ENCODE assay signal across 1 cellular context in genomic region chr1:93179886-93180722, GRCh38.
TF ChIP-seq lines count a peak whose summit lies in the region.

Gene TMED5, minus strand, starts transcription at chr1:93180413. Its CDS starts 171 bp downstream, at chr1:93180242.

TF ChIP-seq in HEK293, 187 proteins besides CTCF, POLR2A, EP300 and RAD21 (continued from another document and continues in another):
- no peak for TF ChIP-seq ZBTB49 (tag by site-specific recombination; IDR thresholded peaks at IDR 0.05; ENCODE audit: low read depth)
- TF ChIP-seq ZNF521 (tag by site-specific recombination; IDR thresholded peaks at IDR 0.05) = no peak
- peak; percentile 97 for TF ChIP-seq ZNF18 (tag by site-specific recombination; IDR thresholded peaks at IDR 0.05)
- peak; percentile 98 for TF ChIP-seq ZNF2 (tag by site-specific recombination; IDR thresholded peaks at IDR 0.05)
- TF ChIP-seq ZNF362 (tag by site-specific recombination; IDR thresholded peaks at IDR 0.05) = no peak
- TF ChIP-seq PRDM1 (tag by site-specific recombination; IDR thresholded peaks at IDR 0.05) = peak; percentile 39
- TF ChIP-seq, protein P1, sequence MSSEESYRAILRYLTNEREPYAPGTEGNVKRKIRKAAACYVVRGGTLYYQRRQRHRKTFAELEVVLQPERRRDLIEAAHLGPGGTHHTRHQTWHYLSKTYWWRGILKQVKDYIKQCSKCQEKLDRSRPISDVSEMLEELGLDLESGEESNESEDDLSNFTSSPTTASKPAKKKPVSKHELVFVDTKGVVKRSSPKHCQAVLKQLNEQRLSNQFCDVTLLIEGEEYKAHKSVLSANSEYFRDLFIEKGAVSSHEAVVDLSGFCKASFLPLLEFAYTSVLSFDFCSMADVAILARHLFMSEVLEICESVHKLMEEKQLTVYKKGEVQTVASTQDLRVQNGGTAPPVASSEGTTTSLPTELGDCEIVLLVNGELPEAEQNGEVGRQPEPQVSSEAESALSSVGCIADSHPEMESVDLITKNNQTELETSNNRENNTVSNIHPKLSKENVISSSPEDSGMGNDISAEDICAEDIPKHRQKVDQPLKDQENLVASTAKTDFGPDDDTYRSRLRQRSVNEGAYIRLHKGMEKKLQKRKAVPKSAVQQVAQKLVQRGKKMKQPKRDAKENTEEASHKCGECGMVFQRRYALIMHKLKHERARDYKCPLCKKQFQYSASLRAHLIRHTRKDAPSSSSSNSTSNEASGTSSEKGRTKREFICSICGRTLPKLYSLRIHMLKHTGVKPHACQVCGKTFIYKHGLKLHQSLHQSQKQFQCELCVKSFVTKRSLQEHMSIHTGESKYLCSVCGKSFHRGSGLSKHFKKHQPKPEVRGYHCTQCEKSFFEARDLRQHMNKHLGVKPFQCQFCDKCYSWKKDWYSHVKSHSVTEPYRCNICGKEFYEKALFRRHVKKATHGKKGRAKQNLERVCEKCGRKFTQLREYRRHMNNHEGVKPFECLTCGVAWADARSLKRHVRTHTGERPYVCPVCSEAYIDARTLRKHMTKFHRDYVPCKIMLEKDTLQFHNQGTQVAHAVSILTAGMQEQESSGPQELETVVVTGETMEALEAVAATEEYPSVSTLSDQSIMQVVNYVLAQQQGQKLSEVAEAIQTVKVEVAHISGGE (tag by site-specific recombination; conservative IDR thresholded peaks at IDR 0.05; ENCODE audit: low read depth) = peak; percentile 7; the same call in 1 of the 2 replicates
- no peak for TF ChIP-seq ZSCAN16 (tag by site-specific recombination; IDR thresholded peaks at IDR 0.05)
- no peak for TF ChIP-seq TCF7L2 (IDR thresholded peaks at IDR 0.05; ENCODE audit: borderline replicate concordance, low read depth, low read length)
- TF ChIP-seq ZNF148 (tag by site-specific recombination; IDR thresholded peaks at IDR 0.05; ENCODE audit: borderline replicate concordance) = no peak
- peak; percentile 93 for TF ChIP-seq ZNF600 (tag by site-specific recombination; IDR thresholded peaks at IDR 0.05)
- no peak for TF ChIP-seq ZSCAN18 (tag by site-specific recombination; IDR thresholded peaks at IDR 0.05)
- TF ChIP-seq ZNF335 (tag by site-specific recombination; conservative IDR thresholded peaks at IDR 0.05) = peak; percentile 66
- peak; percentile 21 for TF ChIP-seq ZNF10 (tag by site-specific recombination; IDR thresholded peaks at IDR 0.05)
- no peak for TF ChIP-seq ZNF174 (tag by site-specific recombination; IDR thresholded peaks at IDR 0.05)
- no peak for TF ChIP-seq ZNF514 (tag by site-specific recombination; IDR thresholded peaks at IDR 0.05)
- no peak for TF ChIP-seq ZNF623 (tag by site-specific recombination; IDR thresholded peaks at IDR 0.05)
- TF ChIP-seq SP2 (tag by site-specific recombination; IDR thresholded peaks at IDR 0.05) = peak; percentile 90
- no peak for TF ChIP-seq ZNF558 (tag by site-specific recombination; IDR thresholded peaks at IDR 0.05)
- no peak for TF ChIP-seq ZNF624 (tag by site-specific recombination; IDR thresholded peaks at IDR 0.05)
- no peak; the same call in none of the 2 replicates for TF ChIP-seq ZNF561 (tag by site-specific recombination; IDR thresholded peaks at IDR 0.05; ENCODE audit: borderline replicate concordance)
- peak; percentile 57; the same call in 1 of the 2 replicates for TF ChIP-seq ZBTB48 (tag by site-specific recombination; IDR thresholded peaks at IDR 0.05)
- TF ChIP-seq ZNF610 (tag by site-specific recombination; IDR thresholded peaks at IDR 0.05; ENCODE audit: borderline replicate concordance) = 0 out of 2 replicates have a peak, but pooled peaks have one; percentile 60
- TF ChIP-seq ZNF585B (tag by site-specific recombination; IDR thresholded peaks at IDR 0.05) = no peak
- TF ChIP-seq ZNF366 (tag by site-specific recombination; conservative IDR thresholded peaks at IDR 0.05) = peak; percentile 38; the same call in 1 of the 2 replicates
- no peak for TF ChIP-seq ZNF48 (tag by site-specific recombination; IDR thresholded peaks at IDR 0.05)
- TF ChIP-seq GLIS2 (tag by site-specific recombination; IDR thresholded peaks at IDR 0.05) = peak; percentile 100
- 0 out of 2 replicates have a peak, but pooled peaks have one; percentile 22 for TF ChIP-seq GLI4 (tag by site-specific recombination; IDR thresholded peaks at IDR 0.05)
- 0 out of 2 replicates have a peak, but pooled peaks have one; percentile 9 for TF ChIP-seq ZNF488 (tag by site-specific recombination; IDR thresholded peaks at IDR 0.05)
- TF ChIP-seq ZNF549 (tag by site-specific recombination; IDR thresholded peaks at IDR 0.05) = no peak
- TF ChIP-seq ZNF626 (tag by site-specific recombination; IDR thresholded peaks at IDR 0.05) = no peak
- TF ChIP-seq ZNF133 (tag by site-specific recombination; IDR thresholded peaks at IDR 0.05) = no peak
- no peak for TF ChIP-seq ZNF26 (tag by site-specific recombination; IDR thresholded peaks at IDR 0.05)
- TF ChIP-seq PATZ1 (tag by site-specific recombination; IDR thresholded peaks at IDR 0.05) = peak; percentile 96
- TF ChIP-seq, protein P2, sequence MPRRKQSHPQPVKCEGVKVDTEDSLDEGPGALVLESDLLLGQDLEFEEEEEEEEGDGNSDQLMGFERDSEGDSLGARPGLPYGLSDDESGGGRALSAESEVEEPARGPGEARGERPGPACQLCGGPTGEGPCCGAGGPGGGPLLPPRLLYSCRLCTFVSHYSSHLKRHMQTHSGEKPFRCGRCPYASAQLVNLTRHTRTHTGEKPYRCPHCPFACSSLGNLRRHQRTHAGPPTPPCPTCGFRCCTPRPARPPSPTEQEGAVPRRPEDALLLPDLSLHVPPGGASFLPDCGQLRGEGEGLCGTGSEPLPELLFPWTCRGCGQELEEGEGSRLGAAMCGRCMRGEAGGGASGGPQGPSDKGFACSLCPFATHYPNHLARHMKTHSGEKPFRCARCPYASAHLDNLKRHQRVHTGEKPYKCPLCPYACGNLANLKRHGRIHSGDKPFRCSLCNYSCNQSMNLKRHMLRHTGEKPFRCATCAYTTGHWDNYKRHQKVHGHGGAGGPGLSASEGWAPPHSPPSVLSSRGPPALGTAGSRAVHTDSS (tag by site-specific recombination; IDR thresholded peaks at IDR 0.05) = no peak
- no peak; the same call in 1 of the 2 replicates for TF ChIP-seq ZNF16 (tag by site-specific recombination; IDR thresholded peaks at IDR 0.05; ENCODE audit: low read depth)
- peak; percentile 76; the same call in 1 of the 2 replicates for TF ChIP-seq YY1 (tag by site-specific recombination; IDR thresholded peaks at IDR 0.05)
- TF ChIP-seq ZFP3 (tag by site-specific recombination; IDR thresholded peaks at IDR 0.05; ENCODE audit: low read depth) = no peak
- no peak for TF ChIP-seq ZNF138 (tag by site-specific recombination; IDR thresholded peaks at IDR 0.05; ENCODE audit: borderline replicate concordance)
- TF ChIP-seq, protein P3, sequence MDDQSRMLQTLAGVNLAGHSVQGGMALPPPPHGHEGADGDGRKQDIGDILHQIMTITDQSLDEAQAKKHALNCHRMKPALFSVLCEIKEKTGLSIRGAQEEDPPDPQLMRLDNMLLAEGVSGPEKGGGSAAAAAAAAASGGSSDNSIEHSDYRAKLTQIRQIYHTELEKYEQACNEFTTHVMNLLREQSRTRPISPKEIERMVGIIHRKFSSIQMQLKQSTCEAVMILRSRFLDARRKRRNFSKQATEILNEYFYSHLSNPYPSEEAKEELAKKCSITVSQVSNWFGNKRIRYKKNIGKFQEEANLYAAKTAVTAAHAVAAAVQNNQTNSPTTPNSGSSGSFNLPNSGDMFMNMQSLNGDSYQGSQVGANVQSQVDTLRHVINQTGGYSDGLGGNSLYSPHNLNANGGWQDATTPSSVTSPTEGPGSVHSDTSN (CRISPR knock-in tag; IDR thresholded peaks at IDR 0.05) = no peak
- TF ChIP-seq ZNF768 (tag by site-specific recombination; IDR thresholded peaks at IDR 0.05) = no peak; the same call in 1 of the 2 replicates
